In genomic region chrX:155070038-155070437, GRCh38 we compare ENCODE assay signal across 8 cellular contexts. TPM values are rescaled to one million over a fixed set of nuclear protein-coding genes. Genes with fewer than 3 reads are reported as not detected.
DNase-seq lines count a peak whose midpoint lies in the region; ATAC-seq, FAIRE-seq and TF ChIP-seq lines count a peak whose summit lies in the region.

No MANE protein-coding gene starts in this region.

- POLR2A ChIA-PET in A673 (lab: Charles Lee; ENCODE audit: low non-redundant PET) = no interaction called here

- CTCF ChIA-PET in A673 (lab: Charles Lee) = no interaction called here

- peak overlapping the region; percentile 59 for H3K27ac ChIP-seq in A673 (ENCODE audit: low read depth, low read length, poor library complexity, severe bottlenecking)
- no peak overlapping the region for H3K27ac ChIP-seq in HUES6 (ENCODE audit: low read depth, low read length)
- peak overlapping the region; percentile 48 to 92 (median 80) for H3K27ac ChIP-seq in body of pancreas

- H3K27me3 ChIP-seq in A673 (replicated peaks; ENCODE audit: insufficient read depth, low read depth, low read length, poor library complexity) (no peaks in the 10 kb centered on the region), HUES6 (ENCODE audit: control insufficient read depth, insufficient read depth, low read length) (no peaks in the 10 kb centered on the region), body of pancreas (no peaks in the 10 kb centered on the region), mononuclear cell (ENCODE audit: insufficient read depth, low read length) (no peaks in the 10 kb centered on the region)

- peak overlapping the region; percentile 77 for H3K4me3 ChIP-seq in A673 (ENCODE audit: low read depth, low read length, poor library complexity, severe bottlenecking)
- H3K4me3 ChIP-seq in HUES6 (ENCODE audit: low read depth, low read length) = peak overlapping the region; percentile 80
- peak overlapping the region in 1 of 2 donors; percentile 22 for H3K4me3 ChIP-seq in body of pancreas
- peak overlapping the region; percentile 60 for H3K4me3 ChIP-seq in mononuclear cell (ENCODE audit: low read length)

- TSS peak; percentile 57 for BruUV-seq in A673 (replicated peaks; lab: Mats Ljungman, UMichigan)

- 1% methylated on average over 12 of the region's 12 CpGs for WGBS in body of pancreas, 2 donors

- TF ChIP-seq CTCF in A673 (conservative IDR thresholded peaks at IDR 0.05; ENCODE audit: low read depth, low read length) (no peak), body of pancreas (IDR thresholded peaks at IDR 0.05) (no peak)

- peaks cover 9% of the 10 kb centered on the region for H3K4me1 ChIP-seq in A673 (ENCODE audit: insufficient read depth, low read length, poor library complexity, severe bottlenecking)
- no peaks in the 10 kb centered on the region; the same call in 1 of the 2 replicates for H3K4me1 ChIP-seq in HUES6 (ENCODE audit: control insufficient read depth, insufficient read depth, low read length)
- peaks cover 28% of the 10 kb centered on the region for H3K4me1 ChIP-seq in body of pancreas
- peaks cover 19% of the 10 kb centered on the region for H3K4me1 ChIP-seq in mononuclear cell (ENCODE audit: insufficient read depth, low read length)

- TF ChIP-seq POLR2A in body of pancreas (IDR thresholded peaks at IDR 0.05) = no peak

- H3K36me3 ChIP-seq in A673 (ENCODE audit: insufficient read depth, low read length, poor library complexity, severe bottlenecking) (peaks cover 10% of the 10 kb centered on the region), HUES6 (ENCODE audit: control insufficient read depth, insufficient read depth, low read length) (peaks cover 10% of the 10 kb centered on the region), body of pancreas (replicated peaks in 1 of 2; ENCODE audit: insufficient read depth in 1 of 2, low read depth in 2 of 2) (no peaks in the 10 kb centered on the region)

- H3K9me3 ChIP-seq in A673 (ENCODE audit: low read depth, low read length, poor library complexity, severe bottlenecking) (no peaks in the 10 kb centered on the region), HUES6 (ENCODE audit: control insufficient read depth, insufficient read depth, low read depth, low read length) (peaks cover 3% of the 10 kb centered on the region; the same call in 1 of the 2 replicates), body of pancreas (no peaks in the 10 kb centered on the region), mononuclear cell (ENCODE audit: low read depth, low read length) (no peaks in the 10 kb centered on the region)

- intact Hi-C loops in A673 (cut with micrococcal nuclease; ENCODE audit: unreplicated experiment) (no loop called here), body of pancreas (cut with DNase I) (no loop called here)

- peak overlapping the region; percentile 81 for H3K9ac ChIP-seq in HUES6 (ENCODE audit: low read length)

- no peak for FAIRE-seq in HTR-8/SVneo (lab: Jason Lieb, UNC)

- ATAC-seq in body of pancreas (no peak), HG02759 (IDR thresholded peaks at IDR 0.05; ENCODE audit: unreplicated experiment) (no peak), HG03354 (IDR thresholded peaks at IDR 0.05; ENCODE audit: poor library complexity, severe bottlenecking, unreplicated experiment) (no peak), GM18519 (IDR thresholded peaks at IDR 0.05; ENCODE audit: low FRiP score, unreplicated experiment) (no peak)

- DNase-seq in A673 (ENCODE audit: low spot score) (no peak), body of pancreas (peak in 1 of 4 donors; percentile 8), HTR-8/SVneo (ENCODE audit: insufficient read length, low spot score) (no peak)

RNA-seq across cellular contexts. Expression of gene CMC4, which starts 0.9 kb away (rescaled TPM):
- total RNA-seq in A673 (2021) (5.9 and 6.4 TPM in 2 replicates), body of pancreas (10 to 100 TPM in 1 of 2 donors, 1 to 10 TPM in 1; 8.9 to 20.5 TPM), mononuclear cell (14.6 TPM)

RNA-seq across cellular contexts. Expression of gene MTCP1, which starts 0.9 kb away (rescaled TPM):
- total RNA-seq in A673 (2021) (19.8 and 21.0 TPM in 2 replicates), body of pancreas (1 to 10 TPM; 2.6 to 3.0 TPM), mononuclear cell (3.9 TPM)

RNA-seq across cellular contexts. Expression of gene BRCC3, which starts 1.3 kb away (rescaled TPM):
- total RNA-seq in A673 (2021) (25.7 TPM in 2 replicates), body of pancreas (1 to 10 TPM; 6.3 to 7.5 TPM), mononuclear cell (8.2 TPM)

RNA-seq across cellular contexts. Expression of gene FUNDC2, which starts 43.4 kb away (rescaled TPM):
- 78.1 and 84.6 TPM in 2 replicates for total RNA-seq in A673 (2021)
- total RNA-seq in body of pancreas = 10 to 100 TPM; 28.8 to 66.3 TPM
- total RNA-seq in mononuclear cell = 40.2 TPM

RNA-seq across cellular contexts. Expression of gene F8, which starts 47.5 kb away (rescaled TPM):
- 1.1 and 1.9 TPM in 2 replicates for total RNA-seq in A673 (2021)
- 1 to 10 TPM; 5.7 to 9.2 TPM for total RNA-seq in body of pancreas
- 3.6 TPM for total RNA-seq in mononuclear cell
